ENCODE assay signal across 23 cellular contexts in genomic region chr1:231638647-231639046, GRCh38. TPM values are rescaled to one million over a fixed set of nuclear protein-coding genes. Genes with fewer than 3 reads are reported as not detected.
DNase-seq lines count a peak whose midpoint lies in the region; FAIRE-seq and TF ChIP-seq lines count a peak whose summit lies in the region.
"Had no signal": no experiment of that assay in that cellular context is flagged by ENCODE, and none has a peak within 500 bp of the region (broad histone marks: within the 10 kb centered on the region; RNA-seq: fewer than 3 reads in every experiment).

No MANE protein-coding gene starts in this region.

- DNase-seq in ELR (ENCODE audit: low read depth) (peak; percentile 38), M059J (ENCODE audit: low read depth) (peak; percentile 49), bronchial epithelial cell (ENCODE audit: low read depth) (peak; percentile 55), iris pigment epithelial cell (ENCODE audit: low read depth) (peak; percentile 11), PC-9 (no peak), chondrocyte (ENCODE audit: low spot score) (no peak), NCI-H2196 (lab: John Stamatoyannopoulos, UW; ENCODE audit: unreplicated experiment) (no peak), lower leg skin (ENCODE audit: low spot score in 2 of 2) (no peak)
- DNase-seq: DMS53, GDM1, H9, MV-4-11, NCI-H1105, NCI-H1436 treated with DMSO at 0.1 percent for 48 hours, NCI-H187 treated with DMSO at 0.1 percent for 48 hours, NCI-H2107, NCI-H446 treated with DMSO at 0.1 percent for 48 hours, NCI-H526 treated with DMSO at 0.1 percent for 48 hours, Peyer's patch, SJCRH30 had no signal

- no peaks in the 10 kb centered on the region for H3K9me2 ChIP-seq in PC-9 (ENCODE audit: insufficient read depth)

- H3K4me1 Mint-ChIP-seq in chondrocyte (ENCODE audit: low read depth), result peaks cover 45% of the 10 kb centered on the region
- H3K4me1 Mint-ChIP-seq: GM23338, H9 had no signal

- H3K4me2 ChIP-seq in PC-9, result no peak overlapping the region
- H3K4me2 ChIP-seq: GM23338 had no signal

- intact Hi-C loops in PC-9 (cut with micrococcal nuclease; ENCODE audit: unreplicated experiment), result no loop called here
- intact Hi-C loops in lower leg skin (cut with DNase I; ENCODE audit: low total_unique reads), result no loop called here

- no peak for FAIRE-seq in bronchial epithelial cell (lab: Jason Lieb, UNC)
- FAIRE-seq: GM12878 had no signal

- no peaks in the 10 kb centered on the region for H4K20me1 ChIP-seq in PC-9 (ENCODE audit: insufficient read depth)

- no peaks in the 10 kb centered on the region for H3K36me3 Mint-ChIP-seq in chondrocyte (ENCODE audit: low read depth)

- no peaks in the 10 kb centered on the region for H3K9me3 ChIP-seq in PC-9 (ENCODE audit: insufficient read depth, low read depth)
- H3K9me3 ChIP-seq: Peyer's patch, SJCRH30 had no signal

- no peak for TF ChIP-seq POLR2A in lower leg skin (IDR thresholded peaks at IDR 0.05)

- no peaks in the 10 kb centered on the region for H3K27me3 Mint-ChIP-seq in chondrocyte (ENCODE audit: low read depth)

- H3K4me3 ChIP-seq in bronchial epithelial cell (ENCODE audit: low read depth, low read length) (no peak overlapping the region), PC-9 (no peak overlapping the region), lower leg skin (ENCODE audit: low read depth, poor library complexity, severe bottlenecking) (no peak overlapping the region)
- H3K4me3 ChIP-seq: GM12878, GM23338, Peyer's patch, SJCRH30 had no signal

- CTCF ChIA-PET in PC-9 (lab: Charles Lee), result no interaction called here

- no peaks in the 10 kb centered on the region for H3K27me3 ChIP-seq in bronchial epithelial cell (ENCODE audit: control insufficient read depth, insufficient read depth, low read length)
- no peaks in the 10 kb centered on the region for H3K27me3 ChIP-seq in PC-9 (ENCODE audit: insufficient read depth, low read depth)
- H3K27me3 ChIP-seq: Peyer's patch, SJCRH30 had no signal

- POLR2A ChIA-PET in PC-9 (lab: Charles Lee; ENCODE audit: unreplicated experiment), result no interaction called here

- no peaks in the 10 kb centered on the region for H3F3A ChIP-seq in PC-9 (ENCODE audit: insufficient read depth, low read depth)

- 93 to 94% methylated on average over 1 of the region's 1 CpG for WGBS in lower leg skin, 2 donors

- BruUV-seq in PC-9 (replicated peaks; lab: Mats Ljungman, UMichigan), result no TSS peak

- H3K4me1 ChIP-seq in PC-9 (replicated peaks; ENCODE audit: insufficient read depth), result peaks cover 7% of the 10 kb centered on the region
- H3K4me1 ChIP-seq: Peyer's patch had no signal

- no peaks in the 10 kb centered on the region for H3K79me2 ChIP-seq in PC-9 (ENCODE audit: low read depth)

- H3K27ac ChIP-seq in PC-9, result no peak overlapping the region
- H3K27ac ChIP-seq: HL-60, Peyer's patch, SJCRH30 had no signal

- no peak overlapping the region for H3K4me3 Mint-ChIP-seq in chondrocyte (ENCODE audit: unreplicated experiment)
- H3K4me3 Mint-ChIP-seq: GM23338, H9 had no signal

- TF ChIP-seq CTCF in bronchial epithelial cell (IDR thresholded peaks at IDR 0.05; ENCODE audit: insufficient read depth, low read length, severe bottlenecking) (no peak), PC-9 (conservative IDR thresholded peaks at IDR 0.05) (no peak), chondrocyte (IDR thresholded peaks at IDR 0.05) (no peak), lower leg skin (IDR thresholded peaks at IDR 0.05) (no peak)

- no peak overlapping the region for H3K27ac Mint-ChIP-seq in chondrocyte (ENCODE audit: unreplicated experiment)
- H3K27ac Mint-ChIP-seq: GM23338, H9 had no signal

- H3K9me3 Mint-ChIP-seq in chondrocyte (ENCODE audit: low read depth), result peaks cover 4% of the 10 kb centered on the region
- H3K9me3 Mint-ChIP-seq: GM23338 had no signal

- no peak overlapping the region for H2AFZ ChIP-seq in PC-9
- H2AFZ ChIP-seq: GM23338 had no signal

- H3K36me3 ChIP-seq in bronchial epithelial cell (ENCODE audit: control insufficient read depth, insufficient read depth, low read length), result no peaks in the 10 kb centered on the region
- no peaks in the 10 kb centered on the region for H3K36me3 ChIP-seq in PC-9 (ENCODE audit: low read depth)
- H3K36me3 ChIP-seq: Peyer's patch, SJCRH30 had no signal

RNA-seq across cellular contexts. Expression of gene DISC1, which starts 12.1 kb away (rescaled TPM):
- total RNA-seq in M059J (2014; rRNA removed; shearing (Covaris generic)), result 3.9 and 5.8 TPM in 2 replicates
- total RNA-seq in bronchial epithelial cell (0.64 and 0.79 TPM in 2 replicates), PC-9 (2021) (7.4 and 12.1 TPM in 2 replicates), chondrocyte (5.0 to 10.6 TPM (median 7.1 TPM) in 3 replicates), lower leg skin (1 to 10 TPM; 1.6 to 7.4 (median 3.5) TPM)

Comparison
In these comparisons a context has a peak if more than half of its experiments do, and no peak if none do; other contexts are left out.
1. DNase-seq: peak in ELR (single experiment), M059J (single experiment), bronchial epithelial cell (single experiment) and iris pigment epithelial cell (single experiment); none in PC-9 (0 of 2), chondrocyte (single experiment), NCI-H2196 (single experiment) and lower leg skin (0 of 2).